ENCODE assay signal across 17 cellular contexts in the genomic region with DNA sequence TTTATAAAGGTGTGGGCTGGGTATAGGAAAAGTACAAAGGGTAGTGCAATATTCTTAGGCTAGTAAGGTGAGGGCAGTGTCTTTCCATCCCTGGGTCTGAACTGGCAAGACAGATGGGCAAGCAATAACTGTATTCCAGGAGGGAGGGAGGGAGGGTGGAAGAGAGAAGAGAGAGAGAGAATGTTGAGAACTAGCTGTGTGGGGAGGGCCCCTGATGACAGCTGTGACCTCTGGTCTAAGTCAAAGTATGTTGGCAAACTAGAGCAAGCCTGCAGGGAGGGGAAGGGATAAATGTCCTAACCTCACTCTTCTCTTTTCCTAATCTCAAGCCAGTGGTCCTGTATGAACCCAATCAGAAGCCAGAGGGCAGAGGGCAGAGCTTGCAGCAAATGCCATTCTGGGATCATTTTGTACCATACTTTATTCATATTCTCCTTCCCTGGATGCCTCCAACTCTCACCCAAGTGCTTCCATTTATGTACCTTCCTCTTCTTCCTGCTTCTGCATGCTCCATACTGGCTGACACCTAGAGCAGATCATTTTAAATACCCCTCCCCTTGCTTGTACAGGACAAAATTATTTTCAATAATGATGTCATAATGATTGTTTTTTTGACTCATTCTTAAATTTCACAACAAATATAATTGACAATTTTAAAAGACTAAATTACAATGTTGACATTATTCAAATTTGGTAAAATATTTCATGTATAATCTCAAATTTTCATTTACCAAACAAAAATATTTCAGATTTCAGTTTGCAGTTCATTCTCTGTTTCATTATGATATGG.
DNase-seq lines count a peak whose midpoint lies in the region; ATAC-seq and TF ChIP-seq lines count a peak whose summit lies in the region.
"Had no signal": no experiment of that assay in that cellular context is flagged by ENCODE, and none has a peak within 500 bp of the region (broad histone marks: within the 10 kb centered on the region; RNA-seq: fewer than 3 reads in every experiment).

No MANE protein-coding gene starts in this region.

- H3K27ac ChIP-seq in WERI-Rb-1 (no peak overlapping the region), left ventricle myocardium inferior (replicated peaks) (peak overlapping the region; percentile 73), psoas muscle (no peak overlapping the region), vagina (no peak overlapping the region)
- H3K27ac ChIP-seq: 22Rv1; BLaER1 treated with 17β-estradiol and CSF1 and Interleukin-3, amounts not matched to agents 10 nM and 100 nM; KMS-11; PC-9 had no signal

- no peak for TF ChIP-seq POLR2A in vagina (IDR thresholded peaks at IDR 0.05)

- TF ChIP-seq CTCF in WERI-Rb-1 (IDR thresholded peaks at IDR 0.05; ENCODE audit: low read depth, low read length) (no peak), left ventricle myocardium inferior (IDR thresholded peaks at IDR 0.05; ENCODE audit: borderline replicate concordance) (no peak), psoas muscle (IDR thresholded peaks at IDR 0.05) (no peak), vagina (IDR thresholded peaks at IDR 0.05) (no peak)

- DNase-seq in NCI-H2171 treated with DMSO at 0.1 percent for 48 hours (lab: John Stamatoyannopoulos, UW) (peak; percentile 42), NCI-H2171 (lab: John Stamatoyannopoulos, UW) (no peak), WERI-Rb-1 (peak; percentile 73), left ventricle myocardium inferior (peak; percentile 44), psoas muscle (no peak), vagina (ENCODE audit: extremely low spot score in 2 of 2) (no peak), NCI-H1417 treated with DMSO at 0.1 percent for 48 hours (lab: John Stamatoyannopoulos, UW) (no peak), NCI-H2081 treated with DMSO at 0.1 percent for 48 hours (lab: John Stamatoyannopoulos, UW) (no peak)
- DNase-seq: HFFc6, MG63, NCI-H1092 treated with DMSO at 0.1 percent for 48 hours, NCI-H187 treated with DMSO at 0.1 percent for 48 hours, NCI-H510A treated with DMSO at 0.1 percent for 48 hours, PC-9 had no signal

- ATAC-seq in psoas muscle, result peak; percentile 47 to 76 (median 64)

- H3K27me3 ChIP-seq in WERI-Rb-1 (ENCODE audit: insufficient read depth, low read depth, severe bottlenecking), result no peaks in the 10 kb centered on the region
- H3K27me3 ChIP-seq in left ventricle myocardium inferior (ENCODE audit: low read depth), result no peaks in the 10 kb centered on the region
- no peaks in the 10 kb centered on the region for H3K27me3 ChIP-seq in psoas muscle (ENCODE audit: insufficient read depth in 3 of 3, low read length in 2 of 3)
- no peaks in the 10 kb centered on the region for H3K27me3 ChIP-seq in vagina
- H3K27me3 ChIP-seq: BLaER1 treated with 17β-estradiol and CSF1 and Interleukin-3, amounts not matched to agents 10 nM and 100 nM; MG63 had no signal

- H3K4me3 ChIP-seq in WERI-Rb-1 (ENCODE audit: low read depth, low read length), result no peak overlapping the region
- no peak overlapping the region for H3K4me3 ChIP-seq in left ventricle myocardium inferior
- no peak overlapping the region for H3K4me3 ChIP-seq in psoas muscle
- no peak overlapping the region for H3K4me3 ChIP-seq in vagina
- H3K4me3 ChIP-seq: BLaER1 treated with 17β-estradiol and CSF1 and Interleukin-3, amounts not matched to agents 10 nM and 100 nM; MG63; PC-9 had no signal

- H3K9me3 ChIP-seq in WERI-Rb-1 (ENCODE audit: severe bottlenecking) (no peaks in the 10 kb centered on the region), left ventricle myocardium inferior (replicated peaks) (no peaks in the 10 kb centered on the region), psoas muscle (no peaks in the 10 kb centered on the region), vagina (no peaks in the 10 kb centered on the region)
- H3K9me3 ChIP-seq: BLaER1 treated with 17β-estradiol and CSF1 and Interleukin-3, amounts not matched to agents 10 nM and 100 nM; MG63 had no signal

- intact Hi-C loops in left ventricle myocardium inferior (cut with micrococcal nuclease), result no loop called here
- intact Hi-C loops in psoas muscle (cut with DNase I), result no loop called here
- intact Hi-C loops in vagina (cut with DNase I), result no loop called here

- peaks cover 42% of the 10 kb centered on the region for H3K4me1 ChIP-seq in left ventricle myocardium inferior
- no peaks in the 10 kb centered on the region for H3K4me1 ChIP-seq in psoas muscle
- no peaks in the 10 kb centered on the region for H3K4me1 ChIP-seq in vagina
- H3K4me1 ChIP-seq: BLaER1 treated with 17β-estradiol and CSF1 and Interleukin-3, amounts not matched to agents 10 nM and 100 nM had no signal

- H3K36me3 ChIP-seq in WERI-Rb-1, result no peaks in the 10 kb centered on the region
- no peaks in the 10 kb centered on the region for H3K36me3 ChIP-seq in left ventricle myocardium inferior
- no peaks in the 10 kb centered on the region for H3K36me3 ChIP-seq in psoas muscle (ENCODE audit: insufficient read depth in 1 of 2, low read depth in 1 of 2)
- no peaks in the 10 kb centered on the region for H3K36me3 ChIP-seq in vagina
- H3K36me3 ChIP-seq: BLaER1 treated with 17β-estradiol and CSF1 and Interleukin-3, amounts not matched to agents 10 nM and 100 nM; MG63 had no signal

Comparison
In these comparisons a context has a peak if more than half of its experiments do, and no peak if none do; other contexts are left out.
1. DNase-seq: peak in NCI-H2171 treated with DMSO at 0.1 percent for 48 hours (single experiment), WERI-Rb-1 (single experiment) and left ventricle myocardium inferior (single experiment); none in NCI-H2171 (single experiment), psoas muscle (0 of 2), vagina (0 of 2), NCI-H1417 treated with DMSO at 0.1 percent for 48 hours (single experiment) and NCI-H2081 treated with DMSO at 0.1 percent for 48 hours (single experiment).